Comparison of ENCODE assay signal across 8 cellular contexts in genomic region chr2:177393381-177393780, GRCh38. TPM values are rescaled to one million over a fixed set of nuclear protein-coding genes. Genes with fewer than 3 reads are reported as not detected.
A peak's percentile ranks its signal among the peaks of the same experiment; 100 is the strongest.
DNase-seq lines count a peak whose midpoint lies in the region; ATAC-seq and TF ChIP-seq lines count a peak whose summit lies in the region.

No MANE protein-coding gene starts in this region.

- H3K36me3 Mint-ChIP-seq in activated T-cell treated with anti-CD3 and anti-CD28 coated beads, Interleukin-2, amount 50 U/mL, for 72 hours (ENCODE audit: insufficient read depth in 2 of 2), result peaks cover 6 to 17% of the 10 kb centered on the region in 2 donors
- H3K36me3 Mint-ChIP-seq in stimulated activated effector memory CD8-positive, alpha-beta T cell treated with anti-CD3 and anti-CD28 coated beads, Interleukin-12 subunit alpha, Interleukin-12 subunit beta, amount 100 ng/mL, for 72 hours, result peaks cover 11% of the 10 kb centered on the region

- peak overlapping the region; percentile 94 for H3K27ac Mint-ChIP-seq in activated T-cell treated with anti-CD3 and anti-CD28 coated beads, Interleukin-2, amount 50 U/mL, for 72 hours
- H3K27ac Mint-ChIP-seq in stimulated activated effector memory CD8-positive, alpha-beta T cell treated with anti-CD3 and anti-CD28 coated beads, Interleukin-12 subunit alpha, Interleukin-12 subunit beta, amount 100 ng/mL, for 72 hours, result peak overlapping the region; percentile 91

- DNase-seq in AG04450 (ENCODE audit: low read depth, low spot score) (no peak), HEK293T (ENCODE audit: extremely low spot score) (peak; percentile 16), NCI-H1694 treated with DMSO at 0.1 percent for 48 hours (lab: John Stamatoyannopoulos, UW) (no peak), NCI-H128 (lab: John Stamatoyannopoulos, UW; ENCODE audit: unreplicated experiment) (no peak)
- peak in 1 of 2 donors; percentile 12 for DNase-seq in activated T-cell treated with anti-CD3 and anti-CD28 coated beads, Interleukin-2, amount 50 U/mL, for 72 hours
- no peak for DNase-seq in stimulated activated effector memory CD8-positive, alpha-beta T cell treated with anti-CD3 and anti-CD28 coated beads, Interleukin-12 subunit alpha, Interleukin-12 subunit beta, amount 100 ng/mL, for 72 hours (ENCODE audit: low spot score in 2 of 2)

- peaks cover 79% of the 10 kb centered on the region for H3K4me1 Mint-ChIP-seq in activated T-cell treated with anti-CD3 and anti-CD28 coated beads, Interleukin-2, amount 50 U/mL, for 72 hours (ENCODE audit: low read depth)
- H3K4me1 Mint-ChIP-seq in stimulated activated effector memory CD8-positive, alpha-beta T cell treated with anti-CD3 and anti-CD28 coated beads, Interleukin-12 subunit alpha, Interleukin-12 subunit beta, amount 100 ng/mL, for 72 hours, result peaks cover 48% of the 10 kb centered on the region

- no peaks in the 10 kb centered on the region for H3K36me3 ChIP-seq in iPS-15b (ENCODE audit: control insufficient read depth, insufficient read depth, low read length)

- H3K9me3 ChIP-seq in AG04450 (ENCODE audit: control insufficient read depth, insufficient read depth, low read length) (no peaks in the 10 kb centered on the region), iPS-15b (ENCODE audit: control insufficient read depth, insufficient read depth, low read length) (no peaks in the 10 kb centered on the region)

- H3K27ac ChIP-seq in AG04450 (ENCODE audit: low read depth, low read length), result no peak overlapping the region

- POLR2A ChIA-PET in AG04450 (lab: Yijun Ruan, JAX), result no interaction called here
- POLR2A ChIA-PET in HEK293T (lab: Yijun Ruan, JAX), result interaction anchor here (0.8 to 2.3 kb wide), 4 partner anchors 9 to 13 kb away, joined by 3 to 13 read pairs (median 6); no protein-coding TSS in a partner anchor

- no peak for ATAC-seq in activated T-cell treated with anti-CD3 and anti-CD28 coated beads, Interleukin-2, amount 50 U/mL, for 72 hours (replicated peaks in 1 of 2)
- ATAC-seq in stimulated activated effector memory CD8-positive, alpha-beta T cell treated with anti-CD3 and anti-CD28 coated beads, Interleukin-12 subunit alpha, Interleukin-12 subunit beta, amount 100 ng/mL, for 72 hours, result peak; percentile 36
- ATAC-seq in GM19035 (IDR thresholded peaks at IDR 0.05; ENCODE audit: unreplicated experiment), result no peak

- H3K4me3 ChIP-seq in AG04450 (ENCODE audit: low read depth, low read length) (peak overlapping the region; percentile 78), iPS-15b (ENCODE audit: low read depth, low read length) (peak overlapping the region; percentile 90)

- no peaks in the 10 kb centered on the region for H3K27me3 ChIP-seq in AG04450 (ENCODE audit: control insufficient read depth, insufficient read depth, low read length)
- no peaks in the 10 kb centered on the region for H3K27me3 ChIP-seq in iPS-15b (ENCODE audit: control insufficient read depth, insufficient read depth, low read length)

- CTCF ChIA-PET in AG04450 (lab: Charles Lee) (interaction anchor here (0.6 to 3.7 kb wide), 15 partner anchors 12 to 839 kb away, joined by 3 to 23 read pairs (median 5); no protein-coding TSS in a partner anchor), HEK293T (lab: Yijun Ruan, JAX) (interaction anchor here (0.7 to 1.4 kb wide), 2 partner anchors 26 to 331 kb away, joined by 3 to 6 read pairs; no protein-coding TSS in a partner anchor)

- no peak for TF ChIP-seq CTCF in AG04450 (IDR thresholded peaks at IDR 0.05; ENCODE audit: low read depth, low read length)

- H3K9me3 Mint-ChIP-seq in activated T-cell treated with anti-CD3 and anti-CD28 coated beads, Interleukin-2, amount 50 U/mL, for 72 hours, result no peaks in the 10 kb centered on the region
- no peaks in the 10 kb centered on the region for H3K9me3 Mint-ChIP-seq in stimulated activated effector memory CD8-positive, alpha-beta T cell treated with anti-CD3 and anti-CD28 coated beads, Interleukin-12 subunit alpha, Interleukin-12 subunit beta, amount 100 ng/mL, for 72 hours

- no peaks in the 10 kb centered on the region for H3K4me1 ChIP-seq in iPS-15b (ENCODE audit: control insufficient read depth, insufficient read depth, low read length)

- no peaks in the 10 kb centered on the region for H3K27me3 Mint-ChIP-seq in activated T-cell treated with anti-CD3 and anti-CD28 coated beads, Interleukin-2, amount 50 U/mL, for 72 hours (ENCODE audit: low read depth)

- H3K9ac ChIP-seq in iPS-15b (ENCODE audit: low read depth, low read length), result peak overlapping the region; percentile 92

- H3K4me3 Mint-ChIP-seq in activated T-cell treated with anti-CD3 and anti-CD28 coated beads, Interleukin-2, amount 50 U/mL, for 72 hours, result peak overlapping the region; percentile 93 to 96
- peak overlapping the region; percentile 84 for H3K4me3 Mint-ChIP-seq in stimulated activated effector memory CD8-positive, alpha-beta T cell treated with anti-CD3 and anti-CD28 coated beads, Interleukin-12 subunit alpha, Interleukin-12 subunit beta, amount 100 ng/mL, for 72 hours

TF ChIP-seq in HEK293T, 16 proteins besides CTCF, POLR2A, EP300 and RAD21:
- no peak for TF ChIP-seq SP1 (IDR thresholded peaks at IDR 0.05)
- no peak for TF ChIP-seq TARDBP (IDR thresholded peaks at IDR 0.05)
- no peak for TF ChIP-seq CTBP1 (IDR thresholded peaks at IDR 0.05; ENCODE audit: borderline replicate concordance)
- no peak for TF ChIP-seq ARNT (IDR thresholded peaks at IDR 0.05)
- no peak for TF ChIP-seq HDGF (IDR thresholded peaks at IDR 0.05; ENCODE audit: borderline replicate concordance)
- no peak for TF ChIP-seq FOXK2 (IDR thresholded peaks at IDR 0.05)
- TF ChIP-seq, protein P1, sequence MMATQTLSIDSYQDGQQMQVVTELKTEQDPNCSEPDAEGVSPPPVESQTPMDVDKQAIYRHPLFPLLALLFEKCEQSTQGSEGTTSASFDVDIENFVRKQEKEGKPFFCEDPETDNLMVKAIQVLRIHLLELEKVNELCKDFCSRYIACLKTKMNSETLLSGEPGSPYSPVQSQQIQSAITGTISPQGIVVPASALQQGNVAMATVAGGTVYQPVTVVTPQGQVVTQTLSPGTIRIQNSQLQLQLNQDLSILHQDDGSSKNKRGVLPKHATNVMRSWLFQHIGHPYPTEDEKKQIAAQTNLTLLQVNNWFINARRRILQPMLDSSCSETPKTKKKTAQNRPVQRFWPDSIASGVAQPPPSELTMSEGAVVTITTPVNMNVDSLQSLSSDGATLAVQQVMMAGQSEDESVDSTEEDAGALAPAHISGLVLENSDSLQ (IDR thresholded peaks at IDR 0.05), result no peak
- no peak for TF ChIP-seq BHLHE40 (IDR thresholded peaks at IDR 0.05; ENCODE audit: borderline replicate concordance)
- TF ChIP-seq L3MBTL2 (conservative IDR thresholded peaks at IDR 0.05), result no peak
- no peak for TF ChIP-seq FOXA1 (IDR thresholded peaks at IDR 0.05)

RNA-seq across cellular contexts. Expression of gene AGPS, which starts 0.8 kb away (rescaled TPM):
- 15.1 and 22.6 TPM in 2 replicates for polyA plus RNA-seq in AG04450 (2011; rRNA removed)
- 13.0 and 23.6 TPM in 2 replicates for polyA minus RNA-seq in AG04450 (2011; rRNA and poly(A)+ RNA removed)
- total RNA-seq in activated T-cell treated with anti-CD3 and anti-CD28 coated beads, Interleukin-2, amount 50 U/mL, for 72 hours, result 10 to 100 TPM; 38.8 to 44.6 TPM
